In the genomic region with DNA sequence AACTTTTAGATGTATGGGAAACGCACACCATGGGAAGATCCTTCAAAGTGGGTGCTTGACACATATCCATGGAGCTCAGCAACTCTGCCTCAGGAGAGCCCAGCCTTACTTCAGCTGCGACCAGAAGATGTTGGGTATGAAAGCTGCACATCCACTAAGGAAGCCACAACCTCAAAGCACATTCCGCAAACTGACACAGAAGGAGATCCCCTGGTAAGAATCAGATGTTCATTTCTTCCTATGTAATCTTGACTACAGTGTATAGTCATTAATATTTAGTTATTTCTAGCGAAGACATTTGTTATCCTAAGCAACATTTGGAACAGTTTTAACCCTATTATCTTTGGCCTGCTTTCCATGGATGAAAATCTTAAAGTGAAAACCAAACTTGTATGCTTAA, we compare ENCODE assay signal across 21 cellular contexts.
"Had no signal": no experiment of that assay in that cellular context is flagged by ENCODE, and none has a peak within 500 bp of the region (broad histone marks: within the 10 kb centered on the region; RNA-seq: fewer than 3 reads in every experiment).

No MANE protein-coding gene starts in this region.

- DNase-seq: Kasumi-1, MM.1S, NCI-H1105, NCI-H1417, NCI-H1436 treated with DMSO at 0.1 percent for 48 hours, NCI-H1694, NCI-H187 treated with DMSO at 0.1 percent for 48 hours, NCI-H2029 treated with DMSO at 0.1 percent for 48 hours, NCI-H2171 treated with DMSO at 0.1 percent for 48 hours, NCI-H446, NCI-H510A, NCI-H524 treated with DMSO at 0.1 percent for 48 hours, NCI-H69, NCI-H774, SHP77, SK-N-SH, SW 1271, T-cell had no signal

- ATAC-seq: HepG2, K562, Panc1, T-cell had no signal

- H3K4me3 ChIP-seq: K562 had no signal
